ENCODE assay signal across 20 cellular contexts in the genomic region with DNA sequence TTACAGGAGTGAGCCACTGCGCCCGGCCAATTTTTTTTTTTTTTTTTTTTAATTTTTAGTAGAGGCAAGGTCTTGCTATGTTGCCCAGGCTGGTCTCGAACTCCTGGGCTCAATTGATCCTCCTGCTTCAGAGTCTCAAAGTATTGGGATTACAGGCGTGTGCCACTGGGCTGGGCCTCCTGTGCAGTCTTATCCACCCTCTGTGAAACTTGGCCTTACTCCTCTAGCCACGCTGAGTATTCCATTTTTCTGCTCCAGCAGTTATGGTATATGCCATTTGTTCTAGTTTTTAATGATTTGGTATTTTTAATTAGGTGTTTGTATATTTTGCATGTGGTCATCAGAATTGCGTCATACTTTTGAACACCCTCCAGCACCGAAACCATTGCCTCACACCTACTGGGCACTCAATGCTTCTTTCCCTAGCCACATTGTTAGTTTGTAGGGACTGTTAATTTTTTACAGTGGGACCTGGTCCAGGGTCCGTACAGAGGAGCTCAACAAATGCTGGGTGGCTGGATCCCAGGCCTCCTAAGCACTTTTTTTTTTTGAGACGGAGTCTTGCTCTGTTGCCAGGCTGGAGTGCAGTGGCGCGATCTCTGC. TPM values are rescaled to one million over a fixed set of nuclear protein-coding genes. Genes with fewer than 3 reads are reported as not detected.
"Had no signal": no experiment of that assay in that cellular context is flagged by ENCODE, and none has a peak within 500 bp of the region (broad histone marks: within the 10 kb centered on the region; RNA-seq: fewer than 3 reads in every experiment).

No MANE protein-coding gene starts in this region.

- H3K9me3 ChIP-seq: heart right ventricle, lower lobe of right lung, neutrophil, pancreas, sigmoid colon had no signal

- H3K27me3 Mint-ChIP-seq: activated CD4-positive, alpha-beta memory T cell treated with anti-CD3 and anti-CD28 coated beads for 36 hours; activated CD4-positive, alpha-beta T cell treated with anti-CD3 and anti-CD28 coated beads for 36 hours; activated naive CD4-positive, alpha-beta T cell treated with anti-CD3 and anti-CD28 coated beads, Interleukin-2, amount 10 ng/mL, durations not matched to agents 7 days and 5 days; activated naive CD8-positive, alpha-beta T cell treated with anti-CD3 and anti-CD28 coated beads, Interleukin-2, amount 50 U/mL, for 24 hours; central memory CD8-positive, alpha-beta T cell; natural killer cell treated with Interleukin-12 subunit alpha and Interleukin-12 subunit beta and Interleukin-15 and Interleukin-18, amount 100 ng/mL, for 72 hours had no signal

- H3K9me3 Mint-ChIP-seq: activated CD4-positive, alpha-beta memory T cell treated with anti-CD3 and anti-CD28 coated beads for 36 hours; activated naive CD4-positive, alpha-beta T cell treated with anti-CD3 and anti-CD28 coated beads, Interleukin-2, amount 10 ng/mL, durations not matched to agents 7 days and 5 days; activated naive CD8-positive, alpha-beta T cell treated with anti-CD3 and anti-CD28 coated beads, Interleukin-2, amount 50 U/mL, for 24 hours; central memory CD8-positive, alpha-beta T cell; natural killer cell treated with Interleukin-12 subunit alpha and Interleukin-12 subunit beta and Interleukin-15 and Interleukin-18, amount 100 ng/mL, for 72 hours; stimulated activated effector memory CD8-positive, alpha-beta T cell treated with anti-CD3 and anti-CD28 coated beads, Interleukin-12 subunit alpha, Interleukin-12 subunit beta, amount 100 ng/mL, for 72 hours; T-helper 2 cell treated with Interferon-gamma antibody and Interleukin-4, amounts not matched to agents 5 μg/mL and 100 μg/mL, for 36 hours; WTC11 had no signal

- H3K27me3 ChIP-seq: heart right ventricle, neutrophil, pancreas, sigmoid colon had no signal

- H3K4me1 ChIP-seq: heart right ventricle, lower lobe of right lung, pancreas, sigmoid colon had no signal

- DNase-seq: activated CD4-positive, alpha-beta memory T cell treated with anti-CD3 and anti-CD28 coated beads for 36 hours; activated CD4-positive, alpha-beta T cell treated with anti-CD3 and anti-CD28 coated beads for 36 hours; activated effector memory CD4-positive, alpha-beta T cell treated with Interleukin-2 at 50 U/mL for 16 hours; activated naive CD4-positive, alpha-beta T cell treated with anti-CD3 and anti-CD28 coated beads, Interleukin-2, amount 10 ng/mL, durations not matched to agents 7 days and 5 days; activated naive CD8-positive, alpha-beta T cell treated with anti-CD3 and anti-CD28 coated beads, Interleukin-2, amount 50 U/mL, for 24 hours; activated T-cell treated with anti-CD3 and anti-CD28 coated beads, Interleukin-2, amount 50 U/mL, for 1 hour; anterior cingulate cortex; erythroblast; heart right ventricle; lower lobe of right lung; pancreas; sigmoid colon; stimulated activated CD4-positive, alpha-beta T cell treated with anti-CD3 and anti-CD28 coated beads, Interleukin-4, amount 100 ng/mL, for 24 hours had no signal

- H3K4me3 ChIP-seq: coronary artery, heart right ventricle, lower lobe of right lung, pancreas, sigmoid colon had no signal

- H3K36me3 ChIP-seq: neutrophil, pancreas had no signal

- H3K27ac ChIP-seq: coronary artery, heart right ventricle, lower lobe of right lung, neutrophil, pancreas, sigmoid colon had no signal

- FAIRE-seq: pancreas had no signal

- H3K27ac Mint-ChIP-seq: activated CD4-positive, alpha-beta memory T cell treated with anti-CD3 and anti-CD28 coated beads for 36 hours; activated CD4-positive, alpha-beta T cell treated with anti-CD3 and anti-CD28 coated beads for 36 hours; activated naive CD4-positive, alpha-beta T cell treated with anti-CD3 and anti-CD28 coated beads, Interleukin-2, amount 10 ng/mL, durations not matched to agents 7 days and 5 days; activated naive CD8-positive, alpha-beta T cell treated with anti-CD3 and anti-CD28 coated beads, Interleukin-2, amount 50 U/mL, for 24 hours; natural killer cell treated with Interleukin-12 subunit alpha and Interleukin-12 subunit beta and Interleukin-15 and Interleukin-18, amount 100 ng/mL, for 72 hours; stimulated activated effector memory CD8-positive, alpha-beta T cell treated with anti-CD3 and anti-CD28 coated beads, Interleukin-12 subunit alpha, Interleukin-12 subunit beta, amount 100 ng/mL, for 72 hours; T-helper 2 cell treated with Interferon-gamma antibody and Interleukin-4, amounts not matched to agents 5 μg/mL and 100 μg/mL, for 36 hours had no signal

- H3K4me3 Mint-ChIP-seq: activated CD4-positive, alpha-beta memory T cell treated with anti-CD3 and anti-CD28 coated beads for 36 hours; activated CD4-positive, alpha-beta T cell treated with anti-CD3 and anti-CD28 coated beads for 36 hours; activated naive CD4-positive, alpha-beta T cell treated with anti-CD3 and anti-CD28 coated beads, Interleukin-2, amount 10 ng/mL, durations not matched to agents 7 days and 5 days; activated naive CD8-positive, alpha-beta T cell treated with anti-CD3 and anti-CD28 coated beads, Interleukin-2, amount 50 U/mL, for 24 hours; central memory CD8-positive, alpha-beta T cell; natural killer cell treated with Interleukin-12 subunit alpha and Interleukin-12 subunit beta and Interleukin-15 and Interleukin-18, amount 100 ng/mL, for 72 hours; stimulated activated effector memory CD8-positive, alpha-beta T cell treated with anti-CD3 and anti-CD28 coated beads, Interleukin-12 subunit alpha, Interleukin-12 subunit beta, amount 100 ng/mL, for 72 hours; T-helper 2 cell treated with Interferon-gamma antibody and Interleukin-4, amounts not matched to agents 5 μg/mL and 100 μg/mL, for 36 hours; WTC11 had no signal

- ATAC-seq: activated CD4-positive, alpha-beta T cell treated with anti-CD3 and anti-CD28 coated beads for 36 hours; activated naive CD8-positive, alpha-beta T cell treated with anti-CD3 and anti-CD28 coated beads, Interleukin-2, amount 50 U/mL, for 24 hours; heart right ventricle; natural killer cell treated with Interleukin-12 subunit alpha and Interleukin-12 subunit beta and Interleukin-15 and Interleukin-18, amount 100 ng/mL, for 72 hours; stimulated activated effector memory CD8-positive, alpha-beta T cell treated with anti-CD3 and anti-CD28 coated beads, Interleukin-12 subunit alpha, Interleukin-12 subunit beta, amount 100 ng/mL, for 72 hours; WTC11 had no signal

- H3K4me1 Mint-ChIP-seq: activated CD4-positive, alpha-beta T cell treated with anti-CD3 and anti-CD28 coated beads for 36 hours; activated naive CD4-positive, alpha-beta T cell treated with anti-CD3 and anti-CD28 coated beads, Interleukin-2, amount 10 ng/mL, durations not matched to agents 7 days and 5 days; stimulated activated effector memory CD8-positive, alpha-beta T cell treated with anti-CD3 and anti-CD28 coated beads, Interleukin-12 subunit alpha, Interleukin-12 subunit beta, amount 100 ng/mL, for 72 hours had no signal

RNA-seq across cellular contexts. Expression of gene HEATR4, which starts 56.6 kb away (rescaled TPM):
- total RNA-seq: natural killer cell treated with Interleukin-12 subunit alpha and Interleukin-12 subunit beta and Interleukin-15 and Interleukin-18, amount 100 ng/mL, for 72 hours had no signal
